ENCODE assay signal across 9 cellular contexts in the genomic region with DNA sequence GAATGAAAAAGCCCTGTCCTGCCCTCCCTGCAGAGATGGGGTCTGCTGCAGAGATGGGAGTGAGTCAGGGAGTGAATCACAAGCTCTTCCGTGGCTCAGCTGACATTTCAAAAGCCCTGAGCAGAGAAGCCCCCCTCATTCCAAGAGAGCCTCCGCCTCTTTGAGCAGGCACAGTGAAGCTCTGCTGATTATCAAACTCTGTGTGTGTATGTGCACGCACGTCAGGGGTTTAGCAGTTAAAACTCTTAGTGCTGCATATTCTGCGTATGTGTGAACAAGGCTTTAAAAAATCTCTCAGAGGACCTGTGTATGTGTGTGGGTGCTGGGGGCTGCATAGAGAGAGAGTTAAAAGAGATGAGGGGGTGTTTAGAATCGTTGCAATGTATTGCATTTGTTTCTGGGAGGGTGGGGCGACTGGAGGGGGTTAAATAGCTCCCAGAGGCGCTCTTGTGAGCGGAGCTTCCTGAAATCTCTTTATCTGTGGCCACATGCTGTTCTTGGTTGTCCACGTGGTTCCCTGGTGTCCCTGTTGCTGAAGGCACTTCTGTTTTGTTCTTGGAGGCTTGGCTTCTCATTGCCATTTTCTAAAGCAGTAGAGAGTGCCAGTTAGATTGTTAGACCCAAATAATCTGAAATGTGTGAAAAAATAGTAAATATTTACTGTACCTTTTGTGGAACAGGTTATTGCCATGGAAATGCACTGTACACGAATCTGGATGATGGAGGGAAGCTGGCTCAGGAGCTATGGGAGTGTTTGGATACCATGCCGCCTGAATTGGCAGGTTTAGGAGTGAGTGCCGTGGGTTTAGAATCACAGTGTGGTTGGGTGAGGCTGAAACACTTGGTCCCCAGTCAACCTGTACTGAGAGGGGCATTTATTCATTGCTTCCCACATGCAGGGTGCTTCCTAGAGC.
A peak's percentile ranks its signal among the peaks of the same experiment; 100 is the strongest.
DNase-seq lines count a peak whose midpoint lies in the region; ATAC-seq lines count a peak whose summit lies in the region.
"Had no signal": no experiment of that assay in that cellular context is flagged by ENCODE, and none has a peak within 500 bp of the region (broad histone marks: within the 10 kb centered on the region; RNA-seq: fewer than 3 reads in every experiment).

No MANE protein-coding gene starts in this region.

- no peaks in the 10 kb centered on the region for H3K79me2 ChIP-seq in mesendoderm (ENCODE audit: control insufficient read depth, insufficient read depth, low read length)

- H3K18ac ChIP-seq in mesendoderm (ENCODE audit: low read length) = no peak overlapping the region

- H3K9me3 Mint-ChIP-seq in activated naive CD8-positive, alpha-beta T cell treated with anti-CD3 and anti-CD28 coated beads for 36 hours = no peaks in the 10 kb centered on the region

- no peak overlapping the region for H2BK5ac ChIP-seq in mesendoderm (ENCODE audit: low read length)

- no peak overlapping the region for H2BK120ac ChIP-seq in mesendoderm (ENCODE audit: low read depth, low read length)

- H3K4me1 Mint-ChIP-seq in activated naive CD8-positive, alpha-beta T cell treated with anti-CD3 and anti-CD28 coated beads for 36 hours = peaks cover 83% of the 10 kb centered on the region

- H2BK15ac ChIP-seq in mesendoderm (replicated peaks; ENCODE audit: low read depth) = no peak overlapping the region

- no peak overlapping the region for H4K5ac ChIP-seq in mesendoderm (ENCODE audit: low read length)

- no peaks in the 10 kb centered on the region for H3K27me3 ChIP-seq in mesendoderm (ENCODE audit: insufficient read depth, low read length, poor library complexity)

- no peak for ATAC-seq in GM18909 (IDR thresholded peaks at IDR 0.05; ENCODE audit: poor library complexity, unreplicated experiment)

- H3K27me3 Mint-ChIP-seq in activated naive CD8-positive, alpha-beta T cell treated with anti-CD3 and anti-CD28 coated beads for 36 hours = no peaks in the 10 kb centered on the region

- no peaks in the 10 kb centered on the region for H3K79me1 ChIP-seq in mesendoderm (ENCODE audit: low read length)

- peaks cover 39% of the 10 kb centered on the region for H3K36me3 Mint-ChIP-seq in activated naive CD8-positive, alpha-beta T cell treated with anti-CD3 and anti-CD28 coated beads for 36 hours

- DNase-seq in CD1c-positive myeloid dendritic cell (ENCODE audit: extremely low spot score) (peak; percentile 74), NCI-H345 (lab: John Stamatoyannopoulos, UW) (peak; percentile 81), mesendoderm (peak; percentile 36), kidney glomerular epithelial cell (lab: John Stamatoyannopoulos, UW) (no peak), NCI-H187 treated with DMSO at 0.1 percent for 48 hours (lab: John Stamatoyannopoulos, UW) (no peak), GM19238 (ENCODE audit: insufficient read length, low spot score) (no peak)
- peak; percentile 76 for DNase-seq in activated naive CD8-positive, alpha-beta T cell treated with anti-CD3 and anti-CD28 coated beads for 36 hours

- H3K9ac ChIP-seq in mesendoderm (ENCODE audit: low read length) = no peak overlapping the region

- no peak overlapping the region for H3K4me2 ChIP-seq in mesendoderm (ENCODE audit: low read length)

- WGBS in mesendoderm (ENCODE audit: extremely low coverage, insufficient coverage, low lambda C conversion rate) = no CpG with 5 or more reads among the region's 13 CpGs

- peaks cover 4% of the 10 kb centered on the region for H3K4me1 ChIP-seq in mesendoderm (ENCODE audit: control insufficient read depth, low read depth, low read length)

- H3K4ac ChIP-seq in mesendoderm (ENCODE audit: low read depth, low read length) = no peak overlapping the region

- no peak overlapping the region for H3K27ac ChIP-seq in mesendoderm (ENCODE audit: low read depth, low read length)

- no peak overlapping the region for H3K4me3 ChIP-seq in mesendoderm (ENCODE audit: low read length)
- H3K4me3 ChIP-seq: skin epidermis had no signal

- H4K8ac ChIP-seq in mesendoderm (ENCODE audit: low read depth, low read length) = no peak overlapping the region

- no peaks in the 10 kb centered on the region for H3K36me3 ChIP-seq in mesendoderm (ENCODE audit: control insufficient read depth, insufficient read depth, low read length)

- H3K4me3 Mint-ChIP-seq in activated naive CD8-positive, alpha-beta T cell treated with anti-CD3 and anti-CD28 coated beads for 36 hours = peak overlapping the region; percentile 62

- H3K23ac ChIP-seq in mesendoderm (ENCODE audit: low read length) = no peak overlapping the region

- H2AK5ac ChIP-seq in mesendoderm (ENCODE audit: low read length) = no peak overlapping the region

- H3K56ac ChIP-seq in mesendoderm (ENCODE audit: low read length) = no peak overlapping the region

- peak overlapping the region; percentile 95 for H3K27ac Mint-ChIP-seq in activated naive CD8-positive, alpha-beta T cell treated with anti-CD3 and anti-CD28 coated beads for 36 hours

Comparison
In these comparisons a context has a peak if more than half of its experiments do, and no peak if none do; other contexts are left out.
1. DNase-seq: peak in CD1c-positive myeloid dendritic cell (single experiment), NCI-H345 (single experiment), activated naive CD8-positive, alpha-beta T cell treated with anti-CD3 and anti-CD28 coated beads for 36 hours (single experiment) and mesendoderm (single experiment); none in kidney glomerular epithelial cell (single experiment), NCI-H187 treated with DMSO at 0.1 percent for 48 hours (single experiment) and GM19238 (single experiment).